In genomic region chr4:79964020-79964714, GRCh38 we compare ENCODE assay signal across 17 cellular contexts.
DNase-seq lines count a peak whose midpoint lies in the region; ATAC-seq and TF ChIP-seq lines count a peak whose summit lies in the region.
"Had no signal": no experiment of that assay in that cellular context is flagged by ENCODE, and none has a peak within 500 bp of the region (broad histone marks: within the 10 kb centered on the region; RNA-seq: fewer than 3 reads in every experiment).

No MANE protein-coding gene starts in this region.

- peak overlapping the region in 3 of 5 donors; percentile 19 to 54 (median 51) for H3K27ac ChIP-seq in stomach

- no peaks in the 10 kb centered on the region for H3K27me3 ChIP-seq in stomach

- H3K4me3 Mint-ChIP-seq in activated T-cell treated with anti-CD3 and anti-CD28 coated beads, Interleukin-2, amount 50 U/mL, for 4 hours, result no peak overlapping the region
- H3K4me3 Mint-ChIP-seq: activated naive CD8-positive, alpha-beta T cell treated with anti-CD3 and anti-CD28 coated beads for 36 hours; activated T-cell treated with anti-CD3 and anti-CD28 coated beads, Interleukin-2, amount 50 U/mL, for 24 hours; central memory CD8-positive, alpha-beta T cell; memory B cell had no signal

- TF ChIP-seq EP300 in stomach (IDR thresholded peaks at IDR 0.05), result no peak

- H3K36me3 Mint-ChIP-seq in activated T-cell treated with anti-CD3 and anti-CD28 coated beads, Interleukin-2, amount 50 U/mL, for 4 hours (ENCODE audit: insufficient read depth), result peaks cover 20% of the 10 kb centered on the region

- peaks cover 0 to 26% (median 14%) of the 10 kb centered on the region in 4 donors for H3K36me3 ChIP-seq in stomach

- 69 to 83% (median 71%) methylated on average over 21 of the region's 21 CpGs for WGBS in stomach, 5 donors

- peak overlapping the region; percentile 20 for H3K4me3 ChIP-seq in epithelial cell of proximal tubule (ENCODE audit: low read depth, low read length)
- H3K4me3 ChIP-seq in stomach, result peak overlapping the region in 3 of 4 donors; percentile 17 to 32 (median 26)

- H3K9me3 ChIP-seq in stomach, result peaks cover 0 to 7% (median 3%) of the 10 kb centered on the region in 4 donors

- no peak for TF ChIP-seq CTCF in epithelial cell of proximal tubule (conservative IDR thresholded peaks at IDR 0.05; ENCODE audit: low read depth, low read length)
- no peak for TF ChIP-seq CTCF in stomach (IDR thresholded peaks at IDR 0.05)

- no peak for ATAC-seq in HG02623 (IDR thresholded peaks at IDR 0.05; ENCODE audit: unreplicated experiment)
- ATAC-seq in activated T-cell treated with anti-CD3 and anti-CD28 coated beads, Interleukin-2, amount 50 U/mL, for 4 hours, result no peak
- ATAC-seq: Panc1 had no signal

- no peaks in the 10 kb centered on the region for H3K4me1 Mint-ChIP-seq in activated T-cell treated with anti-CD3 and anti-CD28 coated beads, Interleukin-2, amount 50 U/mL, for 4 hours (ENCODE audit: low read depth)
- H3K4me1 Mint-ChIP-seq: activated naive CD8-positive, alpha-beta T cell treated with anti-CD3 and anti-CD28 coated beads for 36 hours; central memory CD8-positive, alpha-beta T cell; memory B cell had no signal

- DNase-seq in UCSD-AML1 (lab: John Stamatoyannopoulos, UW; ENCODE audit: unreplicated experiment), result peak; percentile 6
- DNase-seq in epithelial cell of proximal tubule (ENCODE audit: low read depth), result no peak
- peak; percentile 64 for DNase-seq in midbrain (lab: John Stamatoyannopoulos, UW)
- no peak for DNase-seq in stomach
- no peak for DNase-seq in activated T-cell treated with anti-CD3 and anti-CD28 coated beads, Interleukin-2, amount 50 U/mL, for 4 hours
- no peak for DNase-seq in stimulated activated naive CD4-positive, alpha-beta T cell treated with Interleukin-2 at 50 U/mL for 16 hours (lab: John Stamatoyannopoulos, UW)
- DNase-seq in DMS79 (lab: John Stamatoyannopoulos, UW), result no peak
- DNase-seq: activated CD4-positive, alpha-beta T cell treated with anti-CD3 and anti-CD28 coated beads, Interleukin-2, amount 50 U/mL, for 4 hours; activated naive CD8-positive, alpha-beta T cell treated with anti-CD3 and anti-CD28 coated beads for 36 hours; activated T-cell treated with anti-CD3 and anti-CD28 coated beads, Interleukin-2, amount 50 U/mL, for 24 hours; NCI-H774; stimulated activated CD4-positive, alpha-beta T cell treated with anti-CD3 and anti-CD28 coated beads, Interleukin-4, amount 100 ng/mL, for 24 hours; stimulated activated CD8-positive, alpha-beta memory T cell treated with anti-CD3 and anti-CD28 coated beads, Interleukin-4, amount 100 ng/mL, for 48 hours had no signal

- intact Hi-C loops in stomach (cut with DNase I; ENCODE audit: low total_unique reads), result no loop called here

- no peaks in the 10 kb centered on the region for H3K4me1 ChIP-seq in stomach

- no peaks in the 10 kb centered on the region for H3K27me3 Mint-ChIP-seq in activated T-cell treated with anti-CD3 and anti-CD28 coated beads, Interleukin-2, amount 50 U/mL, for 4 hours (ENCODE audit: low read depth)
- H3K27me3 Mint-ChIP-seq: activated naive CD8-positive, alpha-beta T cell treated with anti-CD3 and anti-CD28 coated beads for 36 hours; activated T-cell treated with anti-CD3 and anti-CD28 coated beads, Interleukin-2, amount 50 U/mL, for 24 hours; central memory CD8-positive, alpha-beta T cell; memory B cell had no signal

- TF ChIP-seq POLR2A in stomach (IDR thresholded peaks at IDR 0.05), result no peak

- H3K9me3 Mint-ChIP-seq in activated T-cell treated with anti-CD3 and anti-CD28 coated beads, Interleukin-2, amount 50 U/mL, for 4 hours, result no peaks in the 10 kb centered on the region
- H3K9me3 Mint-ChIP-seq: activated T-cell treated with anti-CD3 and anti-CD28 coated beads, Interleukin-2, amount 50 U/mL, for 24 hours; central memory CD8-positive, alpha-beta T cell; memory B cell had no signal

Comparison
In these comparisons a context has a peak if more than half of its experiments do, and no peak if none do; other contexts are left out.
1. DNase-seq: peak in UCSD-AML1 (single experiment) and midbrain (single experiment); none in epithelial cell of proximal tubule (single experiment), stomach (single experiment), activated T-cell treated with anti-CD3 and anti-CD28 coated beads, Interleukin-2, amount 50 U/mL, for 4 hours (single experiment), stimulated activated naive CD4-positive, alpha-beta T cell treated with Interleukin-2 at 50 U/mL for 16 hours (single experiment) and DMS79 (single experiment).